ENCODE assay signal across 1 cellular context in the genomic region with DNA sequence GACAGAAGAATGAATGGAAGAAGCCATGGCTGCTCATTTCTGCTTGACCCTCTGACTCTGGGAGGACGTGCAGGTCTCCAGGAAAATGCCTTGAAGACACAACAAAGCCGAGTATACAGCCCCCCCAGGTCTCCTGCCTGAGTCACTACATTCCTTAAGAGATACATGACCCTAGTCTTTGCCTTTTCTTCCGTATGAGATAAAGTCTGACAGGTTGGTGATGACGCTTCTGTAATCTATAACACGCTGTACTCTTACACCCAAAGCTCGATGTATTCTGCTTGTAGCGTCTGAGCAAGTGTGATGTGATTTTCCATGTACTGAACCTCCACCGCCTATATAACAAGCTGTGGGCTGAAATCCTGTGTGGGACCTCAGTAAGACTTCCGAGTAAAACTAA.
TF ChIP-seq lines count a peak whose summit lies in the region.

No MANE protein-coding gene starts in this region.

TF ChIP-seq in SK-N-SH, 30 proteins besides CTCF, POLR2A, EP300 and RAD21 (continued from another document):
- TF ChIP-seq, protein P1, sequence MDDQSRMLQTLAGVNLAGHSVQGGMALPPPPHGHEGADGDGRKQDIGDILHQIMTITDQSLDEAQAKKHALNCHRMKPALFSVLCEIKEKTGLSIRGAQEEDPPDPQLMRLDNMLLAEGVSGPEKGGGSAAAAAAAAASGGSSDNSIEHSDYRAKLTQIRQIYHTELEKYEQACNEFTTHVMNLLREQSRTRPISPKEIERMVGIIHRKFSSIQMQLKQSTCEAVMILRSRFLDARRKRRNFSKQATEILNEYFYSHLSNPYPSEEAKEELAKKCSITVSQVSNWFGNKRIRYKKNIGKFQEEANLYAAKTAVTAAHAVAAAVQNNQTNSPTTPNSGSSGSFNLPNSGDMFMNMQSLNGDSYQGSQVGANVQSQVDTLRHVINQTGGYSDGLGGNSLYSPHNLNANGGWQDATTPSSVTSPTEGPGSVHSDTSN (IDR thresholded peaks at IDR 0.05) = no peak
- no peak for TF ChIP-seq GABPA (IDR thresholded peaks at IDR 0.05; ENCODE audit: low read depth)
- no peak for TF ChIP-seq NRF1 (IDR thresholded peaks at IDR 0.05; ENCODE audit: low read depth, low read length)
